Comparison of ENCODE assay signal across 32 cellular contexts in the genomic region with DNA sequence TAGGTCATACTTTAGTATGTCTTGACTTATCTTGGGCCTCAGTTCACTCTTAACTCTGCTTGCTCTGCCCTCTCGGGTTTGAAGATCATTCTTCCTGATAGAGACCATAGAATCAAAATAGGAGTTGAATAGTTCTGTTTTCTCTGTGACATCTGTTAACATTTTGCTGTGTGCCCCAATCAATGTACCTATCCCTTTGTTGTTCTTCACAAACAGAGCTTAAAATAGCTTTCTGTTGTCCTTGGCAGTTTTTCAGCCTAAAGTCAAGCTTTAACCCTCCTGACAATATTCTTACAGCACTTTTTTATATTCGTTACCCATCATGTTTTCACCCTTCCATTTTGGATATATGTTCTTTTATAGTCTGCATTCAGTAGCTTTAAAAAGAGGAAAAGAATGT.
"Had no signal": no experiment of that assay in that cellular context is flagged by ENCODE, and none has a peak within 500 bp of the region (broad histone marks: within the 10 kb centered on the region; RNA-seq: fewer than 3 reads in every experiment).

No MANE protein-coding gene starts in this region.

- H3K27me3 ChIP-seq: adrenal gland, ascending aorta, breast epithelium, cardiac muscle cell, colonic mucosa, esophagus squamous epithelium, gastroesophageal sphincter had no signal

- H3K36me3 ChIP-seq: adrenal gland, ascending aorta, breast epithelium, cardiac muscle cell, colonic mucosa, esophagus squamous epithelium, gastroesophageal sphincter had no signal

- H3K27me3 Mint-ChIP-seq: activated CD4-positive, alpha-beta memory T cell treated with anti-CD3 and anti-CD28 coated beads for 36 hours; activated CD4-positive, alpha-beta T cell treated with anti-CD3 and anti-CD28 coated beads for 36 hours; activated CD4-positive, alpha-beta T cell treated with anti-CD3 and anti-CD28 coated beads, Interleukin-2, amount 10 ng/mL, durations not matched to agents 24 days and 14 days; activated CD8-positive, alpha-beta memory T cell treated with anti-CD3 and anti-CD28 coated beads, Interleukin-2, amount 10 ng/mL, durations not matched to agents 7 days and 5 days; activated naive CD4-positive, alpha-beta T cell treated with anti-CD3 and anti-CD28 coated beads, Interleukin-2, amount 50 U/mL, for 24 hours; activated naive CD8-positive, alpha-beta T cell treated with anti-CD3 and anti-CD28 coated beads for 36 hours; activated naive CD8-positive, alpha-beta T cell treated with anti-CD3 and anti-CD28 coated beads, Interleukin-2, amount 50 U/mL, for 24 hours; brain had no signal

- H3K36me3 Mint-ChIP-seq: activated CD4-positive, alpha-beta memory T cell treated with anti-CD3 and anti-CD28 coated beads for 36 hours; activated CD8-positive, alpha-beta memory T cell treated with anti-CD3 and anti-CD28 coated beads, Interleukin-2, amount 10 ng/mL, durations not matched to agents 7 days and 5 days; activated naive CD4-positive, alpha-beta T cell treated with anti-CD3 and anti-CD28 coated beads, Interleukin-2, amount 50 U/mL, for 24 hours; activated naive CD8-positive, alpha-beta T cell treated with anti-CD3 and anti-CD28 coated beads for 36 hours; brain had no signal

- H3K27ac Mint-ChIP-seq: activated CD4-positive, alpha-beta memory T cell treated with anti-CD3 and anti-CD28 coated beads for 36 hours; activated CD4-positive, alpha-beta T cell treated with anti-CD3 and anti-CD28 coated beads for 36 hours; activated CD4-positive, alpha-beta T cell treated with anti-CD3 and anti-CD28 coated beads, Interleukin-2, amount 10 ng/mL, durations not matched to agents 24 days and 14 days; activated CD8-positive, alpha-beta memory T cell treated with anti-CD3 and anti-CD28 coated beads, Interleukin-2, amount 10 ng/mL, durations not matched to agents 7 days and 5 days; activated CD8-positive, alpha-beta T cell treated with anti-CD3 and anti-CD28 coated beads, Interleukin-2, amount 10 ng/mL, durations not matched to agents 7 days and 5 days; activated naive CD4-positive, alpha-beta T cell treated with anti-CD3 and anti-CD28 coated beads, Interleukin-2, amount 50 U/mL, for 24 hours; activated naive CD8-positive, alpha-beta T cell treated with anti-CD3 and anti-CD28 coated beads for 36 hours; activated naive CD8-positive, alpha-beta T cell treated with anti-CD3 and anti-CD28 coated beads, Interleukin-2, amount 50 U/mL, for 24 hours; activated T-helper 1 cell treated with anti-CD3 and anti-CD28 coated beads, Interleukin-12 subunit alpha, Interleukin-12 subunit beta, Interleukin-2, Interleukin-4 antibody, amounts not matched to agents 30 ng/mL and 10 ng/mL and 1 ng/mL, durations not matched to agents 14 hours and 24 hours and 36 hours; activated T-helper 2 cell treated with anti-CD3 and anti-CD28 coated beads, Interferon-gamma antibody, Interleukin-2, Interleukin-4, amounts not matched to agents 10 μg/mL and 5 μg/mL and 100 μg/mL, durations not matched to agents 14 hours and 24 hours and 36 hours; brain had no signal

- DNase-seq: activated CD4-positive, alpha-beta memory T cell treated with anti-CD3 and anti-CD28 coated beads for 36 hours; activated CD4-positive, alpha-beta T cell treated with anti-CD3 and anti-CD28 coated beads for 36 hours; activated CD4-positive, alpha-beta T cell treated with anti-CD3 and anti-CD28 coated beads, Interleukin-2, amount 10 ng/mL, durations not matched to agents 24 days and 14 days; activated CD4-positive, CD25-positive, alpha-beta regulatory T cell; activated CD4-positive, CD25-positive, alpha-beta regulatory T cell treated with anti-CD3 and anti-CD28 coated beads, Interleukin-2, amount 50 U/mL, for 72 hours; activated CD8-positive, alpha-beta memory T cell treated with anti-CD3 and anti-CD28 coated beads, Interleukin-2, amount 10 ng/mL, durations not matched to agents 7 days and 5 days; activated CD8-positive, alpha-beta memory T cell treated with anti-CD3 and anti-CD28 coated beads, Interleukin-2, amount 50 U/mL, for 4 hours; activated CD8-positive, alpha-beta T cell treated with anti-CD3 and anti-CD28 coated beads, Interleukin-2, amount 10 ng/mL, durations not matched to agents 7 days and 5 days; activated effector memory CD4-positive, alpha-beta T cell treated with anti-CD3 and anti-CD28 coated beads, Interleukin-2, amount 50 U/mL, for 16 hours; activated naive CD4-positive, alpha-beta T cell treated with anti-CD3 and anti-CD28 coated beads for 36 hours; activated naive CD8-positive, alpha-beta T cell treated with anti-CD3 and anti-CD28 coated beads for 36 hours; activated naive CD8-positive, alpha-beta T cell treated with anti-CD3 and anti-CD28 coated beads, Interleukin-2, amount 50 U/mL, for 24 hours; activated T-cell treated with anti-CD3 and anti-CD28 coated beads, Interleukin-2, amount 50 U/mL, for 1 hour; activated T-cell treated with anti-CD3 and anti-CD28 coated beads, Interleukin-2, amount 50 U/mL, for 48 hours; adrenal gland; amygdala; central memory CD4-positive, alpha-beta T cell; cerebellar nuclear complex; colonic mucosa; effector CD8-positive, alpha-beta T cell; esophagus squamous epithelium; foreskin melanocyte; T-helper 2 cell had no signal

- H3K9me3 ChIP-seq: adrenal gland, ascending aorta, breast epithelium, colonic mucosa, esophagus squamous epithelium, gastroesophageal sphincter had no signal

- H3K4me3 Mint-ChIP-seq: activated CD4-positive, alpha-beta memory T cell treated with anti-CD3 and anti-CD28 coated beads for 36 hours; activated CD4-positive, alpha-beta T cell treated with anti-CD3 and anti-CD28 coated beads for 36 hours; activated CD4-positive, alpha-beta T cell treated with anti-CD3 and anti-CD28 coated beads, Interleukin-2, amount 10 ng/mL, durations not matched to agents 24 days and 14 days; activated CD8-positive, alpha-beta memory T cell treated with anti-CD3 and anti-CD28 coated beads, Interleukin-2, amount 10 ng/mL, durations not matched to agents 7 days and 5 days; activated CD8-positive, alpha-beta T cell treated with anti-CD3 and anti-CD28 coated beads, Interleukin-2, amount 10 ng/mL, durations not matched to agents 7 days and 5 days; activated naive CD4-positive, alpha-beta T cell treated with anti-CD3 and anti-CD28 coated beads for 36 hours; activated naive CD4-positive, alpha-beta T cell treated with anti-CD3 and anti-CD28 coated beads, Interleukin-2, amount 50 U/mL, for 24 hours; activated naive CD8-positive, alpha-beta T cell treated with anti-CD3 and anti-CD28 coated beads for 36 hours; activated naive CD8-positive, alpha-beta T cell treated with anti-CD3 and anti-CD28 coated beads, Interleukin-2, amount 50 U/mL, for 24 hours; activated T-helper 1 cell treated with anti-CD3 and anti-CD28 coated beads, Interleukin-12 subunit alpha, Interleukin-12 subunit beta, Interleukin-2, Interleukin-4 antibody, amounts not matched to agents 30 ng/mL and 10 ng/mL and 1 ng/mL, durations not matched to agents 14 hours and 24 hours and 36 hours; brain had no signal

- H3K4me1 Mint-ChIP-seq: activated CD4-positive, alpha-beta T cell treated with anti-CD3 and anti-CD28 coated beads for 36 hours; activated CD4-positive, alpha-beta T cell treated with anti-CD3 and anti-CD28 coated beads, Interleukin-2, amount 10 ng/mL, durations not matched to agents 24 days and 14 days; activated CD8-positive, alpha-beta memory T cell treated with anti-CD3 and anti-CD28 coated beads, Interleukin-2, amount 10 ng/mL, durations not matched to agents 7 days and 5 days; activated naive CD4-positive, alpha-beta T cell treated with anti-CD3 and anti-CD28 coated beads, Interleukin-2, amount 50 U/mL, for 24 hours; activated naive CD8-positive, alpha-beta T cell treated with anti-CD3 and anti-CD28 coated beads for 36 hours; activated naive CD8-positive, alpha-beta T cell treated with anti-CD3 and anti-CD28 coated beads, Interleukin-2, amount 50 U/mL, for 24 hours had no signal

- H3K4me3 ChIP-seq: adrenal gland, ascending aorta, breast epithelium, cardiac muscle cell, colonic mucosa, esophagus squamous epithelium, gastroesophageal sphincter had no signal

- ATAC-seq: activated CD4-positive, alpha-beta T cell treated with anti-CD3 and anti-CD28 coated beads for 36 hours; activated CD8-positive, alpha-beta memory T cell treated with anti-CD3 and anti-CD28 coated beads, Interleukin-2, amount 10 ng/mL, durations not matched to agents 7 days and 5 days; activated CD8-positive, alpha-beta T cell treated with anti-CD3 and anti-CD28 coated beads, Interleukin-2, amount 10 ng/mL, durations not matched to agents 7 days and 5 days; activated naive CD8-positive, alpha-beta T cell treated with anti-CD3 and anti-CD28 coated beads, Interleukin-2, amount 50 U/mL, for 24 hours; gastroesophageal sphincter had no signal

- H3K4me1 ChIP-seq: adrenal gland, ascending aorta, breast epithelium, colonic mucosa, esophagus squamous epithelium, gastroesophageal sphincter had no signal

- H3K27ac ChIP-seq: adrenal gland, ascending aorta, breast epithelium, cardiac muscle cell, colonic mucosa, epithelial cell of prostate, esophagus squamous epithelium, gastroesophageal sphincter had no signal

- H3K9me3 Mint-ChIP-seq: activated CD4-positive, alpha-beta memory T cell treated with anti-CD3 and anti-CD28 coated beads for 36 hours; activated CD4-positive, alpha-beta T cell treated with anti-CD3 and anti-CD28 coated beads, Interleukin-2, amount 10 ng/mL, durations not matched to agents 24 days and 14 days; activated naive CD4-positive, alpha-beta T cell treated with anti-CD3 and anti-CD28 coated beads for 36 hours; activated naive CD4-positive, alpha-beta T cell treated with anti-CD3 and anti-CD28 coated beads, Interleukin-2, amount 50 U/mL, for 24 hours; activated naive CD8-positive, alpha-beta T cell treated with anti-CD3 and anti-CD28 coated beads for 36 hours; activated naive CD8-positive, alpha-beta T cell treated with anti-CD3 and anti-CD28 coated beads, Interleukin-2, amount 50 U/mL, for 24 hours; activated T-helper 1 cell treated with anti-CD3 and anti-CD28 coated beads, Interleukin-12 subunit alpha, Interleukin-12 subunit beta, Interleukin-2, Interleukin-4 antibody, amounts not matched to agents 30 ng/mL and 10 ng/mL and 1 ng/mL, durations not matched to agents 14 hours and 24 hours and 36 hours; activated T-helper 2 cell treated with anti-CD3 and anti-CD28 coated beads, Interferon-gamma antibody, Interleukin-2, Interleukin-4, amounts not matched to agents 10 μg/mL and 5 μg/mL and 100 μg/mL, durations not matched to agents 14 hours and 24 hours and 36 hours; brain had no signal
